ENCODE assay signal across 23 cellular contexts in the genomic region with DNA sequence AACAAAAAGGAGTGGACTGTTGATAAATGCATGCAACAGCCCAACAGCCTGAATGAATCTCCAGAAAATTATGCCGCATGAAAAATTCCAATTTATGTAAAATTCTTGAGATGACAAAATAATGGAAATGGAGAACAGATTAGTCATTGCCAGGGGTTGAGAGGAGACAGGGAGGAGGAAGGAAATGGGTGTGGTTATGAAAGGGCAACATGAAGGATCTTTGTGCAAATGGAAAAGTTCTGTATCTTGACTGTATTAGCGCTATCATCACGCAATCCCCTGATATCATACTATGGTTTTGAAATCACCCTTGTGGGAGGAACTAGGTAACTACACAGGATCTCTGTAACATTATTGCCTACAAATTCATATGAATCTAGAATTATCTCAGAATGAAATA.
A peak's percentile ranks its signal among the peaks of the same experiment; 100 is the strongest.
DNase-seq lines count a peak whose midpoint lies in the region; ATAC-seq, FAIRE-seq and TF ChIP-seq lines count a peak whose summit lies in the region.
"Had no signal": no experiment of that assay in that cellular context is flagged by ENCODE, and none has a peak within 500 bp of the region (broad histone marks: within the 10 kb centered on the region; RNA-seq: fewer than 3 reads in every experiment).

No MANE protein-coding gene starts in this region.

- no peaks in the 10 kb centered on the region for H3K36me3 ChIP-seq in BLaER1 treated with 17β-estradiol and CSF1 and Interleukin-3, amounts not matched to agents 10 nM and 100 nM
- H3K36me3 ChIP-seq in astrocyte (ENCODE audit: insufficient read depth, low read length) = no peaks in the 10 kb centered on the region

- FAIRE-seq in astrocyte (lab: Jason Lieb, UNC) = no peak
- FAIRE-seq: A549, GM12878, GM19239, H1 had no signal

- DNase-seq in astrocyte (ENCODE audit: low read depth) (no peak), fibroblast of pulmonary artery (ENCODE audit: low read depth) (peak; percentile 11), NCI-H2171 treated with DMSO at 0.1 percent for 48 hours (lab: John Stamatoyannopoulos, UW) (no peak), occipital lobe (lab: John Stamatoyannopoulos, UW) (no peak)
- DNase-seq in effector CD4-positive, alpha-beta T cell = no peak
- no peak for DNase-seq in stimulated activated effector memory CD8-positive, alpha-beta T cell treated with anti-CD3 and anti-CD28 coated beads, Interleukin-12 subunit alpha, Interleukin-12 subunit beta, amount 100 ng/mL, for 72 hours (ENCODE audit: low spot score in 2 of 2)
- DNase-seq: 8988T; Caco-2; CD4-positive, CD25-positive, alpha-beta regulatory T cell; CD8-positive, alpha-beta T cell; DMS153; DMS79; EL; GDM1; GM23248; H7; HCEC 1CT had no signal

- H3K4me3 Mint-ChIP-seq in astrocyte (ENCODE audit: unreplicated experiment) = no peak overlapping the region
- H3K4me3 Mint-ChIP-seq in stimulated activated effector memory CD8-positive, alpha-beta T cell treated with anti-CD3 and anti-CD28 coated beads, Interleukin-12 subunit alpha, Interleukin-12 subunit beta, amount 100 ng/mL, for 72 hours = no peak overlapping the region
- H3K4me3 Mint-ChIP-seq: CD4-positive, CD25-positive, alpha-beta regulatory T cell; CD8-positive, alpha-beta T cell had no signal

- peaks cover 10% of the 10 kb centered on the region for H3K4me1 Mint-ChIP-seq in astrocyte (ENCODE audit: low read depth, unreplicated experiment)
- H3K4me1 Mint-ChIP-seq in stimulated activated effector memory CD8-positive, alpha-beta T cell treated with anti-CD3 and anti-CD28 coated beads, Interleukin-12 subunit alpha, Interleukin-12 subunit beta, amount 100 ng/mL, for 72 hours = no peaks in the 10 kb centered on the region
- H3K4me1 Mint-ChIP-seq: CD4-positive, CD25-positive, alpha-beta regulatory T cell had no signal

- no peak overlapping the region for H3K4me3 ChIP-seq in BLaER1 treated with 17β-estradiol and CSF1 and Interleukin-3, amounts not matched to agents 10 nM and 100 nM
- H3K4me3 ChIP-seq in astrocyte (ENCODE audit: insufficient read depth, low read depth, low read length) (no peak overlapping the region), fibroblast of pulmonary artery (replicated peaks; ENCODE audit: low read depth, low read length) (no peak overlapping the region)
- H3K4me3 ChIP-seq: A549, GM12878, GM23248 had no signal

- H3K9me3 Mint-ChIP-seq in astrocyte (ENCODE audit: unreplicated experiment) = no peaks in the 10 kb centered on the region
- peaks cover 14% of the 10 kb centered on the region for H3K9me3 Mint-ChIP-seq in stimulated activated effector memory CD8-positive, alpha-beta T cell treated with anti-CD3 and anti-CD28 coated beads, Interleukin-12 subunit alpha, Interleukin-12 subunit beta, amount 100 ng/mL, for 72 hours

- no peak overlapping the region for H3K27ac Mint-ChIP-seq in astrocyte (ENCODE audit: unreplicated experiment)
- no peak overlapping the region for H3K27ac Mint-ChIP-seq in stimulated activated effector memory CD8-positive, alpha-beta T cell treated with anti-CD3 and anti-CD28 coated beads, Interleukin-12 subunit alpha, Interleukin-12 subunit beta, amount 100 ng/mL, for 72 hours
- H3K27ac Mint-ChIP-seq: CD4-positive, CD25-positive, alpha-beta regulatory T cell; CD8-positive, alpha-beta T cell had no signal

- H3K9ac ChIP-seq in BLaER1 treated with 17β-estradiol and CSF1 and Interleukin-3, amounts not matched to agents 10 nM and 100 nM = no peak overlapping the region
- no peak overlapping the region for H3K9ac ChIP-seq in astrocyte (ENCODE audit: low read length)
- H3K9ac ChIP-seq: GM23248 had no signal

- H3K4me1 ChIP-seq in BLaER1 treated with 17β-estradiol and CSF1 and Interleukin-3, amounts not matched to agents 10 nM and 100 nM = peaks cover 0 to 24% (median 9%) of the 10 kb centered on the region in 10 experiments; a peak in 10 of 20 replicates
- no peaks in the 10 kb centered on the region for H3K4me1 ChIP-seq in astrocyte (ENCODE audit: insufficient read depth, low read length)
- H3K4me1 ChIP-seq: A549, Caco-2 had no signal

- no peak overlapping the region for H2AFZ ChIP-seq in astrocyte (ENCODE audit: low read depth, low read length)
- H2AFZ ChIP-seq: GM23248 had no signal

- H3K4me2 ChIP-seq in BLaER1 treated with 17β-estradiol and CSF1 and Interleukin-3, amounts not matched to agents 10 nM and 100 nM = peak overlapping the region in 6 of 11 experiments; percentile 2 to 70 (median 32); a peak in 9 of 22 replicates
- peak overlapping the region; percentile 34 for H3K4me2 ChIP-seq in astrocyte (ENCODE audit: low read length)
- H3K4me2 ChIP-seq: A549 had no signal

- no peaks in the 10 kb centered on the region for H3K79me2 ChIP-seq in astrocyte (ENCODE audit: insufficient read depth, low read length)

- H3K36me3 Mint-ChIP-seq in astrocyte (ENCODE audit: low read depth, unreplicated experiment) = no peaks in the 10 kb centered on the region
- H3K36me3 Mint-ChIP-seq in stimulated activated effector memory CD8-positive, alpha-beta T cell treated with anti-CD3 and anti-CD28 coated beads, Interleukin-12 subunit alpha, Interleukin-12 subunit beta, amount 100 ng/mL, for 72 hours = no peaks in the 10 kb centered on the region
- H3K36me3 Mint-ChIP-seq: CD4-positive, CD25-positive, alpha-beta regulatory T cell; CD8-positive, alpha-beta T cell had no signal

- H3K27ac ChIP-seq in BLaER1 treated with 17β-estradiol and CSF1 and Interleukin-3, amounts not matched to agents 10 nM and 100 nM = no peak overlapping the region
- H3K27ac ChIP-seq in astrocyte (ENCODE audit: low read depth, low read length) = peak overlapping the region; percentile 17
- H3K27ac ChIP-seq: A549, C4-2B, GM23248 had no signal

- H4K20me1 ChIP-seq in BLaER1 treated with 17β-estradiol and CSF1 and Interleukin-3, amounts not matched to agents 10 nM and 100 nM = no peaks in the 10 kb centered on the region
- H4K20me1 ChIP-seq in astrocyte (ENCODE audit: insufficient read depth, low read length) = no peaks in the 10 kb centered on the region

- no peaks in the 10 kb centered on the region for H3K9me3 ChIP-seq in BLaER1 treated with 17β-estradiol and CSF1 and Interleukin-3, amounts not matched to agents 10 nM and 100 nM (replicated peaks in 1 of 11)
- no peaks in the 10 kb centered on the region for H3K9me3 ChIP-seq in astrocyte (ENCODE audit: insufficient read depth, low read depth, low read length)
- H3K9me3 ChIP-seq: A549, Caco-2 had no signal

- H3K27me3 Mint-ChIP-seq in astrocyte (ENCODE audit: low read depth, unreplicated experiment) = no peaks in the 10 kb centered on the region
- H3K27me3 Mint-ChIP-seq: CD4-positive, CD25-positive, alpha-beta regulatory T cell had no signal

- no peaks in the 10 kb centered on the region for H3K27me3 ChIP-seq in BLaER1 treated with 17β-estradiol and CSF1 and Interleukin-3, amounts not matched to agents 10 nM and 100 nM
- H3K27me3 ChIP-seq in astrocyte (ENCODE audit: insufficient read depth, low read length) = no peaks in the 10 kb centered on the region

- no peak for ATAC-seq in stimulated activated effector memory CD8-positive, alpha-beta T cell treated with anti-CD3 and anti-CD28 coated beads, Interleukin-12 subunit alpha, Interleukin-12 subunit beta, amount 100 ng/mL, for 72 hours
- ATAC-seq: A549; CD8-positive, alpha-beta T cell; GM12878 had no signal

- no peak for TF ChIP-seq CTCF in astrocyte (IDR thresholded peaks at IDR 0.05; ENCODE audit: insufficient read depth, low read depth, low read length)
- no peak for TF ChIP-seq CTCF in fibroblast of pulmonary artery (IDR thresholded peaks at IDR 0.05; ENCODE audit: low read length, missing control alignments)
